In the genomic region with DNA sequence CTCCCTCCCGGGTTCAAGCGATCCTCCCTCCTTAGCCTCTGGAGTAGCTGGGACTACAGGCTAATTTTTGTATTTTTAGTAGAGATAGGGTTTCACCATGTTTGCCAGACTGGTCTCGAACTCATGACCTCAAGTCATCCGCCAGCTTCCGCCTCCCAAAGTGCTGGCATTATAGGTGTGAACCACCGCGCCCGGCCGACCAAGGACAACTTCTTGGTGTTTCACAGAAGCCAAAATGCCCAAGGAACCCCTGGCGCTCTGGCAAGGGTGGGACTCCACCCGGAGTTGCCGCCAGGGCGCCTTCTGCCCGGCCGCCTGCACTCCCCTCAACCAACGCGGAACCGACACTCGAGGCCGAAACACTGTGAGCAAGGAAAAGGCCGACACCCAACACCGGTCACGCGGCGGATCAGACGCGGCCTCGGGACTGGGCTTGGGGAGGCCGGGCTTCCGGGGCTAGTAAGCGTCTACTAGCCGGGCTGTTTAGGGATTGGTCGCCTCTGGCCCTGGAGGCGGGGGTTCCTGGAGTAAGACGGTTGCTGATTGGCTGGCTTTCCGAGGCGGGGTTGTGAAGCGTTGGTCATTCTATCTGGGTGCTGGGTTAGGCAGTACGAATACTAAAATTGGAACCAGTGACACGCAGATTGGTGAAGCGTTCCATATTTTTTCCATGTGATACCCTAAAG, we compare ENCODE assay signal across 8 cellular contexts. TPM values are rescaled to one million over a fixed set of nuclear protein-coding genes. Genes with fewer than 3 reads are reported as not detected.
A peak's percentile ranks its signal among the peaks of the same experiment; 100 is the strongest.
DNase-seq lines count a peak whose midpoint lies in the region; ATAC-seq and TF ChIP-seq lines count a peak whose summit lies in the region.

No MANE protein-coding gene starts in this region.

- CTCF ChIA-PET in T-cell (lab: Charles Lee), result no interaction called here

- TF ChIP-seq CTCF in left ventricle myocardium inferior (IDR thresholded peaks at IDR 0.05; ENCODE audit: borderline replicate concordance) (peak; percentile 43), thyroid gland (IDR thresholded peaks at IDR 0.05) (peak in 4 of 6 experiments; percentile 13 to 45 (median 30))

- ATAC-seq in HG03439 (IDR thresholded peaks at IDR 0.05; ENCODE audit: unreplicated experiment) (peak; percentile 67), T-cell (replicated peaks in 1 of 4) (peak; percentile 94 to 99 (median 98))

- peaks cover 8% of the 10 kb centered on the region for H3K4me1 ChIP-seq in left ventricle myocardium inferior
- peaks cover 28 to 31% of the 10 kb centered on the region in 2 donors for H3K4me1 ChIP-seq in thyroid gland

- peak in 1 of 2 donors; percentile 72 for TF ChIP-seq POLR2A in thyroid gland (IDR thresholded peaks at IDR 0.05)

- peak overlapping the region; percentile 72 to 81 (median 79) for H3K4me3 Mint-ChIP-seq in T-cell

- no peaks in the 10 kb centered on the region for H3K36me3 Mint-ChIP-seq in T-cell

- no peaks in the 10 kb centered on the region for H3K9me3 Mint-ChIP-seq in T-cell

- peaks cover 14 to 17% (median 14%) of the 10 kb centered on the region in 3 donors for H3K4me1 Mint-ChIP-seq in T-cell

- H3K27ac ChIP-seq in angular gyrus (ENCODE audit: low read depth, low read length) (peak overlapping the region; percentile 88), left ventricle myocardium inferior (replicated peaks) (peak overlapping the region; percentile 89), thyroid gland (peak overlapping the region; percentile 92 to 96 (median 93))

- POLR2A ChIA-PET in T-cell (lab: Charles Lee), result interaction anchor here in 1 of 2 donors (0.6 kb wide), 1 partner anchor 87 kb away, joined by 4 read pairs; no protein-coding TSS in a partner anchor

- H3K27me3 ChIP-seq in left ventricle myocardium inferior (ENCODE audit: low read depth), result no peaks in the 10 kb centered on the region
- H3K27me3 ChIP-seq in thyroid gland, result no peaks in the 10 kb centered on the region

- intact Hi-C loops in left ventricle myocardium inferior (cut with micrococcal nuclease) (no loop called here), thyroid gland (cut with DNase I) (no loop called here)

- no peaks in the 10 kb centered on the region for H3K9me3 ChIP-seq in left ventricle myocardium inferior (replicated peaks)
- no peaks in the 10 kb centered on the region for H3K9me3 ChIP-seq in thyroid gland

- H3K27ac Mint-ChIP-seq in T-cell, result peak overlapping the region; percentile 73 to 78

- DNase-seq in NCI-H345 (lab: John Stamatoyannopoulos, UW), result peak; percentile 42
- DNase-seq in NCI-H345 treated with DMSO at 0.1 percent for 48 hours (lab: John Stamatoyannopoulos, UW; ENCODE audit: unreplicated experiment), result no peak
- peak; percentile 59 to 87 (median 78) for DNase-seq in T-cell
- DNase-seq in left ventricle myocardium inferior, result peak; percentile 97
- DNase-seq in pons (ENCODE audit: low spot score), result peak; percentile 98
- DNase-seq in thyroid gland, result peak; percentile 97 to 98

- H3K27me3 Mint-ChIP-seq in T-cell, result no peaks in the 10 kb centered on the region

- WGBS in thyroid gland, 2 donors, result 15 to 22% methylated on average over 25 to 41 of the region's 41 CpGs

- peak overlapping the region; percentile 57 for H3K4me3 ChIP-seq in left ventricle myocardium inferior
- H3K4me3 ChIP-seq in thyroid gland (replicated peaks in 1 of 3), result no peak overlapping the region

- H3K36me3 ChIP-seq in left ventricle myocardium inferior, result peaks cover 3% of the 10 kb centered on the region
- H3K36me3 ChIP-seq in thyroid gland, result no peaks in the 10 kb centered on the region

RNA-seq across cellular contexts. Expression of gene CFAP157, which starts 7.7 kb away (rescaled TPM):
- total RNA-seq in T-cell (under 1 TPM in 3 of 5 donors, not detected in 2; 0.13 to 0.44 (median 0.40) TPM), left ventricle myocardium inferior (not detected), thyroid gland (1 to 10 TPM in 1 of 4 donors, under 1 TPM in 1, not detected in 2; 0.22 to 3.0 TPM)

RNA-seq across cellular contexts. Expression of gene PTRH1, which starts 16.3 kb away (rescaled TPM):
- total RNA-seq in T-cell, result 10 to 100 TPM in 4 of 5 donors, 1 to 10 TPM in 1; 4.4 to 15.9 (median 12.9) TPM
- total RNA-seq in left ventricle myocardium inferior, result 13.9 TPM
- total RNA-seq in thyroid gland, result 10 to 100 TPM; 24.1 to 64.3 (median 43.4) TPM

RNA-seq across cellular contexts. Expression of gene TTC16, which starts 16.8 kb away (rescaled TPM):
- total RNA-seq in T-cell, result 10 to 100 TPM in 1 of 5 donors, 1 to 10 TPM in 4; 4.6 to 31.8 (median 6.2) TPM
- total RNA-seq in left ventricle myocardium inferior, result 0.25 TPM
- under 1 TPM in 3 of 4 donors, not detected in 1; 0.40 to 0.45 (median 0.44) TPM for total RNA-seq in thyroid gland

RNA-seq across cellular contexts. Expression of gene TOR2A, which starts 36.0 kb away (rescaled TPM):
- total RNA-seq in T-cell, result 10 to 100 TPM in 3 of 5 donors, 1 to 10 TPM in 2; 7.7 to 18.4 (median 15.5) TPM
- total RNA-seq in left ventricle myocardium inferior, result 2.3 TPM
- 10 to 100 TPM in 3 of 4 donors, 1 to 10 TPM in 1; 8.9 to 23.1 (median 14.2) TPM for total RNA-seq in thyroid gland
